13 cellular contexts compared by ENCODE assay signal in the genomic region with DNA sequence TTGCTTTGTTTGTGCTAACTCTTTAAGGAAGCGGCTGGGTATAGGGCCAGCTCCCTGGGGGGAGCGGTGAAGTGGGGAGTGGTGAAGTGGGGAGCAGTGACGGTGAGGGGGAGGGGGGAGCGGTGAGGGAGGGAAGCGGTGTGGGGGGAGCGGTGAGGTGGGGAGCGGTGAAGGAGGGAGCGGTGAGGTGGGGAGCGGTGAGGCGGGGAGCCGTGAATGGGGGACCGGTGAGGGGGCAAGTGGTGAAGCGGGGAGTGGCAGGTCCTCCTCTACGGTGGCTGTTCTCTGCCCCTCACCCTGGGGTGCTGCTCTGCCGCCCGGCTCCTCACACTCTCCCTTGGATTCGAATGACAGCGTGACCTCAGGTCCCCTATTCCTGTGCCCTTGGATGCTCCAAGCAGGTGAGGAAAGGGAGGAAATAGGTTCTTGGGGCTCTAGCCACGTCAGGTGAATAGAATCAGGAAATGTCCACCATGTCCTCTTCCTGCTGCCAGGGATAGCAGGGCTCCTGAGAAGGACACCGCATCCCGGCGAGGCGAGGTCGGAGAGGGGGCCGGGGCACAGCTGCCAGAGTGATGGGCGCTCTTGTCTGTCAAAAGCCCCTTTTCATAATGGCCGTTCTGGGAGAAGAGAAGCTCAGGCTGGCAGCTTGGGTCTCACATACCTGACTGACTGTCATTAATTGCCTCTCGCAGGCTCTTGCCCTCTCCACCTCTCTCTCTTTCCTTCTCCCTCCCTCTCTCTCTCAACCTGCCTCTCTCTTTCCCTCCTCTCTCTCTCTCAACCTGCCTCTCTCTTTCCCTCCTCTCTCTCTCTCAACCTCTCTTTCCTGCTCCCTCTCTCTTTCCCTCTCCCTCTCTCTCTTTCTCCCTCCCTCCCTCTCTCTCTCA.
DNase-seq lines count a peak whose midpoint lies in the region; ATAC-seq and TF ChIP-seq lines count a peak whose summit lies in the region.
"Had no signal": no experiment of that assay in that cellular context is flagged by ENCODE, and none has a peak within 500 bp of the region (broad histone marks: within the 10 kb centered on the region; RNA-seq: fewer than 3 reads in every experiment).

No MANE protein-coding gene starts in this region.

- H3K9me2 ChIP-seq in PC-9 (ENCODE audit: insufficient read depth), result no peaks in the 10 kb centered on the region

- ATAC-seq in natural killer cell treated with Interleukin-12 subunit alpha and Interleukin-12 subunit beta and Interleukin-15 and Interleukin-18, amount 100 ng/mL, for 72 hours, result peak; percentile 12 to 22

- BruUV-seq in PC-9 (replicated peaks; lab: Mats Ljungman, UMichigan), result no TSS peak

- H3K4me3 ChIP-seq in HUES64 (ENCODE audit: low read length) (peak overlapping the region; percentile 48), PC-9 (no peak overlapping the region)
- H3K4me3 ChIP-seq: coronary artery had no signal

- no peak overlapping the region for H3K4me3 Mint-ChIP-seq in chondrocyte (ENCODE audit: unreplicated experiment)
- no peak overlapping the region for H3K4me3 Mint-ChIP-seq in natural killer cell treated with Interleukin-12 subunit alpha and Interleukin-12 subunit beta and Interleukin-15 and Interleukin-18, amount 100 ng/mL, for 72 hours

- H3K36me3 Mint-ChIP-seq in chondrocyte (ENCODE audit: low read depth), result no peaks in the 10 kb centered on the region
- no peaks in the 10 kb centered on the region for H3K36me3 Mint-ChIP-seq in natural killer cell treated with Interleukin-12 subunit alpha and Interleukin-12 subunit beta and Interleukin-15 and Interleukin-18, amount 100 ng/mL, for 72 hours
- H3K36me3 Mint-ChIP-seq: CD8-positive, alpha-beta memory T cell had no signal

- no peaks in the 10 kb centered on the region for H4K20me1 ChIP-seq in PC-9 (ENCODE audit: insufficient read depth)

- POLR2A ChIA-PET in PC-9 (lab: Charles Lee; ENCODE audit: unreplicated experiment), result no interaction called here

- no peaks in the 10 kb centered on the region for H3K79me2 ChIP-seq in PC-9 (ENCODE audit: low read depth)

- no peak overlapping the region for H3K27ac Mint-ChIP-seq in chondrocyte (ENCODE audit: unreplicated experiment)
- H3K27ac Mint-ChIP-seq in natural killer cell treated with Interleukin-12 subunit alpha and Interleukin-12 subunit beta and Interleukin-15 and Interleukin-18, amount 100 ng/mL, for 72 hours, result no peak overlapping the region

- no peaks in the 10 kb centered on the region for H3K27me3 ChIP-seq in HUES64 (ENCODE audit: insufficient read depth, low read length)
- peaks cover 38% of the 10 kb centered on the region for H3K27me3 ChIP-seq in PC-9 (ENCODE audit: insufficient read depth, low read depth)

- H3K36me3 ChIP-seq in HUES64 (ENCODE audit: insufficient read depth, low read length) (no peaks in the 10 kb centered on the region), PC-9 (ENCODE audit: low read depth) (no peaks in the 10 kb centered on the region)

- H3K4me1 ChIP-seq in HUES64 (ENCODE audit: insufficient read depth, low read length) (peaks cover 14% of the 10 kb centered on the region), PC-9 (replicated peaks; ENCODE audit: insufficient read depth) (no peaks in the 10 kb centered on the region)

- no peaks in the 10 kb centered on the region for H3K4me1 Mint-ChIP-seq in chondrocyte (ENCODE audit: low read depth)
- H3K4me1 Mint-ChIP-seq in natural killer cell treated with Interleukin-12 subunit alpha and Interleukin-12 subunit beta and Interleukin-15 and Interleukin-18, amount 100 ng/mL, for 72 hours (ENCODE audit: low read depth in 2 of 2), result peaks cover 5 to 7% of the 10 kb centered on the region in 2 donors

- no peak overlapping the region for H2AFZ ChIP-seq in PC-9

- peaks cover 17% of the 10 kb centered on the region for H3K27me3 Mint-ChIP-seq in chondrocyte (ENCODE audit: low read depth)
- H3K27me3 Mint-ChIP-seq in natural killer cell treated with Interleukin-12 subunit alpha and Interleukin-12 subunit beta and Interleukin-15 and Interleukin-18, amount 100 ng/mL, for 72 hours, result peaks cover 11 to 13% of the 10 kb centered on the region in 2 donors

- no peak for TF ChIP-seq CTCF in chondrocyte (IDR thresholded peaks at IDR 0.05)
- TF ChIP-seq CTCF in PC-9 (conservative IDR thresholded peaks at IDR 0.05), result no peak

- intact Hi-C loops in PC-9 (cut with micrococcal nuclease; ENCODE audit: unreplicated experiment), result no loop called here

- WGBS in HUES64, result 86% methylated on average over 27 of the region's 28 CpGs

- H3K27ac ChIP-seq in HUES64 (ENCODE audit: low read depth, low read length), result no peak overlapping the region
- H3K27ac ChIP-seq in PC-9, result no peak overlapping the region
- H3K27ac ChIP-seq: coronary artery had no signal

- no peak overlapping the region for H3K9ac ChIP-seq in HUES64 (ENCODE audit: low read depth, low read length)

- no peaks in the 10 kb centered on the region for H3K9me3 Mint-ChIP-seq in chondrocyte (ENCODE audit: low read depth)
- H3K9me3 Mint-ChIP-seq in natural killer cell treated with Interleukin-12 subunit alpha and Interleukin-12 subunit beta and Interleukin-15 and Interleukin-18, amount 100 ng/mL, for 72 hours, result no peaks in the 10 kb centered on the region
- H3K9me3 Mint-ChIP-seq: CD8-positive, alpha-beta memory T cell had no signal

- H3K4me2 ChIP-seq in PC-9, result no peak overlapping the region

- DNase-seq in DMS79 treated with DMSO at 0.1 percent for 48 hours (lab: John Stamatoyannopoulos, UW), result peak; percentile 61
- DNase-seq in chondrocyte (ENCODE audit: low spot score), result peak; percentile 84
- DNase-seq in natural killer cell treated with Interleukin-12 subunit alpha and Interleukin-12 subunit beta and Interleukin-15 and Interleukin-18, amount 100 ng/mL, for 72 hours (ENCODE audit: low spot score), result no peak
- DNase-seq in nucleus accumbens (lab: John Stamatoyannopoulos, UW), result no peak
- DNase-seq in NK-92 treated with Interleukin-12 subunit alpha and Interleukin-12 subunit beta, amount 100 ng/mL, for 24 hours (lab: John Stamatoyannopoulos, UW), result no peak
- DNase-seq in PC-9, result no peak
- no peak for DNase-seq in activated CD4-positive, alpha-beta T cell treated with anti-CD3 and anti-CD28 coated beads, Interleukin-2, amount 50 U/mL, for 4 hours
- DNase-seq: small intestine, T-helper 9 cell, trophoblast cell had no signal

- no peaks in the 10 kb centered on the region for H3K9me3 ChIP-seq in HUES64 (ENCODE audit: insufficient read depth, low read depth, low read length)
- H3K9me3 ChIP-seq in PC-9 (ENCODE audit: insufficient read depth, low read depth), result no peaks in the 10 kb centered on the region

- H3F3A ChIP-seq in PC-9 (ENCODE audit: insufficient read depth, low read depth), result no peaks in the 10 kb centered on the region

- CTCF ChIA-PET in PC-9 (lab: Charles Lee), result interaction anchor here (0.6 kb wide), 1 partner anchor 420 kb away, joined by 4 read pairs; no protein-coding TSS in a partner anchor

Comparison
In these comparisons a context has a peak if more than half of its experiments do, and no peak if none do; other contexts are left out.
1. DNase-seq: peak in DMS79 treated with DMSO at 0.1 percent for 48 hours (single experiment) and chondrocyte (single experiment); none in natural killer cell treated with Interleukin-12 subunit alpha and Interleukin-12 subunit beta and Interleukin-15 and Interleukin-18, amount 100 ng/mL, for 72 hours (single experiment), nucleus accumbens (0 of 56), NK-92 treated with Interleukin-12 subunit alpha and Interleukin-12 subunit beta, amount 100 ng/mL, for 24 hours (single experiment), PC-9 (0 of 2) and activated CD4-positive, alpha-beta T cell treated with anti-CD3 and anti-CD28 coated beads, Interleukin-2, amount 50 U/mL, for 4 hours (0 of 2).